In genomic region chr22:39685336-39686177, GRCh38 we compare ENCODE assay signal across 17 cellular contexts.
"Had no signal": no experiment of that assay in that cellular context is flagged by ENCODE, and none has a peak within 500 bp of the region (broad histone marks: within the 10 kb centered on the region; RNA-seq: fewer than 3 reads in every experiment).

No MANE protein-coding gene starts in this region.

- H3K36me3 ChIP-seq: ascending aorta, breast epithelium, left lung, neutrophil had no signal

- H3K4me3 ChIP-seq: ascending aorta, left lung had no signal

- ATAC-seq: left lung had no signal

- H3K9me3 ChIP-seq: ascending aorta, breast epithelium, left lung, neutrophil had no signal

- H3K27ac ChIP-seq: ascending aorta, breast epithelium, left lung, neutrophil had no signal

- H3K27me3 ChIP-seq: ascending aorta had no signal

- FAIRE-seq: endometrium, frontal cortex, kidney had no signal

- DNase-seq: activated CD4-positive, alpha-beta T cell treated with anti-CD3 and anti-CD28 coated beads, Interleukin-2, amount 10 ng/mL, durations not matched to agents 24 days and 14 days; activated CD8-positive, alpha-beta memory T cell treated with anti-CD3 and anti-CD28 coated beads, Interleukin-2, amount 50 U/mL, for 4 hours; activated effector memory CD4-positive, alpha-beta T cell treated with anti-CD3 and anti-CD28 coated beads, Interleukin-2, amount 50 U/mL, for 16 hours; activated naive CD4-positive, alpha-beta T cell treated with anti-CD3 and anti-CD28 coated beads, Interleukin-2, amount 50 U/mL, for 16 hours; activated T-cell treated with anti-CD3 and anti-CD28 coated beads, Interleukin-2, amount 50 U/mL, for 72 hours; cortex of kidney; hypothalamus; kidney; mesenchymal stem cell; natural killer cell; T1000 had no signal

- H3K4me1 ChIP-seq: ascending aorta, breast epithelium, left lung had no signal
